ENCODE assay signal across 8 cellular contexts in genomic region chr3:183116051-183116614, GRCh38. TPM values are rescaled to one million over a fixed set of nuclear protein-coding genes. Genes with fewer than 3 reads are reported as not detected.
DNase-seq lines count a peak whose midpoint lies in the region; ATAC-seq and TF ChIP-seq lines count a peak whose summit lies in the region.

No MANE protein-coding gene starts in this region.

- H3T11ph ChIP-seq in H9 (ENCODE audit: low read length) = no peak overlapping the region

- H3K27me3 Mint-ChIP-seq in H9 (ENCODE audit: low read depth) = peaks cover 28% of the 10 kb centered on the region
- peaks cover 6 to 17% of the 10 kb centered on the region in 2 donors for H3K27me3 Mint-ChIP-seq in T-cell

- peaks cover 3% of the 10 kb centered on the region for H3K23me2 ChIP-seq in H9 (ENCODE audit: insufficient read length, low read depth, low read length, poor library complexity, severe bottlenecking)

- no peak overlapping the region for H2BK15ac ChIP-seq in H9 (ENCODE audit: low read depth, low read length)

- H3K9ac ChIP-seq in ES-I3 (ENCODE audit: low read depth, low read length) = peak overlapping the region; percentile 50; the same call in 1 of the 2 replicates
- no peak overlapping the region for H3K9ac ChIP-seq in H9 (ENCODE audit: extremely low read depth, insufficient read length, low read length)

- H3K36me3 Mint-ChIP-seq in H9 (ENCODE audit: insufficient read depth in 1 of 3, low read depth in 3 of 3) (peaks cover 0 to 9% (median 0%) of the 10 kb centered on the region in 3 experiments; a peak in 4 of 7 replicates), T-cell (no peaks in the 10 kb centered on the region)

- DNase-seq in H9 (peak; percentile 98), NB4 (ENCODE audit: low read depth) (peak; percentile 31), T-cell (peak in 33 of 34 experiments; percentile 3 to 70 (median 42)), astrocyte of the hippocampus (ENCODE audit: low read depth, low spot score) (peak; percentile 27), lung (ENCODE audit: low spot score) (peak; percentile 42), mesenteric fat pad (ENCODE audit: low spot score) (no peak)
- DNase-seq in stimulated activated CD8-positive, alpha-beta memory T cell treated with anti-CD3 and anti-CD28 coated beads, Interleukin-2, amount 100 ng/mL, for 1 hour (ENCODE audit: low read depth in 2 of 2) = peak; percentile 2 to 13

- POLR2A ChIA-PET in T-cell (lab: Charles Lee) = no interaction called here

- no peak overlapping the region for H4K8ac ChIP-seq in H9 (replicated peaks; ENCODE audit: insufficient read length, low read depth, low read length)

- H3K18ac ChIP-seq in H9 (ENCODE audit: insufficient read length, low read depth, low read length) = no peak overlapping the region

- CTCF ChIA-PET in T-cell (lab: Charles Lee) = interaction anchor here (0.5 to 0.8 kb wide), 2 partner anchors 69 to 326 kb away, joined by 4 to 5 read pairs; no protein-coding TSS in a partner anchor

- H2AFZ ChIP-seq in H9 (ENCODE audit: low read length) = no peak overlapping the region

- H3K23ac ChIP-seq in H9 (ENCODE audit: insufficient read length, low read depth, low read length) = no peak overlapping the region

- H2BK5ac ChIP-seq in H9 (ENCODE audit: insufficient read length, low read length) = no peak overlapping the region

- no peaks in the 10 kb centered on the region for H4K20me1 ChIP-seq in H9 (ENCODE audit: control insufficient read depth, insufficient read depth, insufficient read length)

- no peak overlapping the region for H2BK12ac ChIP-seq in H9 (ENCODE audit: insufficient read length, low read depth, low read length)

- H3K4me1 ChIP-seq in ES-I3 (ENCODE audit: insufficient read depth, low read length) = peaks cover 11% of the 10 kb centered on the region
- H3K4me1 ChIP-seq in H9 (ENCODE audit: insufficient read depth, low read length) = peaks cover 7% of the 10 kb centered on the region; the same call in 1 of the 2 replicates
- H3K4me1 ChIP-seq in lung (ENCODE audit: control insufficient read depth in 2 of 2, insufficient read depth in 2 of 2, low read length in 2 of 2) = peaks cover 0 to 4% of the 10 kb centered on the region in 2 donors

- H3K4ac ChIP-seq in H9 (ENCODE audit: low read depth, low read length) = no peak overlapping the region

- H4K91ac ChIP-seq in H9 (ENCODE audit: insufficient read length, low read depth, low read length) = no peak overlapping the region

- H2BK20ac ChIP-seq in H9 (ENCODE audit: low read depth, low read length, poor library complexity, severe bottlenecking) = no peak overlapping the region

- H3K27ac ChIP-seq in H9 (ENCODE audit: insufficient read length, low read depth, low read length) (no peak overlapping the region), lung (ENCODE audit: low read depth in 1 of 2, low read length in 1 of 2) (no peak overlapping the region)

- TF ChIP-seq POLR2A in NB4 (IDR thresholded peaks at IDR 0.05; ENCODE audit: extremely low read depth, insufficient read length) = no peak

- no peak overlapping the region for H3K56ac ChIP-seq in H9 (ENCODE audit: insufficient read length, low read depth, low read length)

- no peak overlapping the region for H2BK120ac ChIP-seq in H9 (ENCODE audit: low read depth, low read length, poor library complexity, severe bottlenecking)

- H3K79me2 ChIP-seq in H9 (ENCODE audit: insufficient read depth, low read length) = no peaks in the 10 kb centered on the region

- no peaks in the 10 kb centered on the region for H3K36me3 ChIP-seq in ES-I3 (ENCODE audit: insufficient read depth, low read length)
- H3K36me3 ChIP-seq in lung (ENCODE audit: control insufficient read depth in 2 of 2, insufficient read depth in 2 of 2, low read length in 2 of 2) = no peaks in the 10 kb centered on the region

- H4K5ac ChIP-seq in H9 (ENCODE audit: insufficient read length, low read depth, low read length) = no peak overlapping the region

- no peaks in the 10 kb centered on the region for H3K79me1 ChIP-seq in H9 (ENCODE audit: insufficient read depth, low read depth, low read length, poor library complexity, severe bottlenecking)

- H3K4me3 ChIP-seq in NB4 (ENCODE audit: low read depth, low read length) (peak overlapping the region; percentile 7), lung (no peak overlapping the region)

- no CpG with 5 or more reads among the region's 25 CpGs for WGBS in H9 (ENCODE audit: extremely low coverage, insufficient read length, low lambda C conversion rate)
- 1 to 4% methylated on average over 23 to 25 of the region's 25 CpGs for WGBS in lung, 2 donors

- peak; percentile 50 to 89 (median 80) for ATAC-seq in T-cell (replicated peaks in 1 of 4)
- peak; percentile 10 for ATAC-seq in lung (ENCODE audit: insufficient read depth, low FRiP score)

- H3K27ac Mint-ChIP-seq in H9 = no peak overlapping the region; a peak in 1 of 7 replicates
- no peak overlapping the region for H3K27ac Mint-ChIP-seq in T-cell

- TF ChIP-seq CTCF in H9 (conservative IDR thresholded peaks at IDR 0.05) = no peak
- TF ChIP-seq CTCF in NB4 (IDR thresholded peaks at IDR 0.05; ENCODE audit: low read depth, low read length) = no peak
- no peak for TF ChIP-seq CTCF in lung (IDR thresholded peaks at IDR 0.05; ENCODE audit: control extremely low read depth, extremely low read depth)

- peaks cover 20 to 38% of the 10 kb centered on the region in 2 experiments for H3K4me1 Mint-ChIP-seq in H9
- H3K4me1 Mint-ChIP-seq in T-cell = peaks cover 6 to 10% (median 10%) of the 10 kb centered on the region in 3 donors

- peaks cover 3% of the 10 kb centered on the region; the same call in 1 of the 2 replicates for H3K27me3 ChIP-seq in H9 (ENCODE audit: insufficient read depth, low read length)
- H3K27me3 ChIP-seq in lung (ENCODE audit: control insufficient read depth, insufficient read depth) = no peaks in the 10 kb centered on the region

- no peak overlapping the region for H2AK5ac ChIP-seq in H9 (ENCODE audit: insufficient read length, low read length)

- H3K9me3 Mint-ChIP-seq in H9 = peaks cover 2 to 8% of the 10 kb centered on the region in 2 experiments; a peak in 4 of 5 replicates
- peaks cover 0 to 8% (median 3%) of the 10 kb centered on the region in 3 donors for H3K9me3 Mint-ChIP-seq in T-cell

- H3K4me3 Mint-ChIP-seq in H9 (peak overlapping the region; percentile 72 to 83), T-cell (peak overlapping the region; percentile 56 to 74 (median 63))

- peak overlapping the region; percentile 19; the same call in 1 of the 2 replicates for H3K14ac ChIP-seq in H9 (ENCODE audit: insufficient read depth, low read length)

- H3K9me3 ChIP-seq in ES-I3 (ENCODE audit: control insufficient read depth, insufficient read depth, low read length) = no peaks in the 10 kb centered on the region; the same call in 1 of the 2 replicates
- no peaks in the 10 kb centered on the region for H3K9me3 ChIP-seq in H9 (ENCODE audit: control insufficient read depth, low read depth, low read length)
- H3K9me3 ChIP-seq in lung (ENCODE audit: control insufficient read depth in 2 of 2, insufficient read depth in 1 of 2, low read length in 1 of 2) = peaks cover 0 to 4% of the 10 kb centered on the region in 2 donors

- H3K4me2 ChIP-seq in H9 (ENCODE audit: insufficient read depth, insufficient read length, low read length) = peak overlapping the region; percentile 69

RNA-seq across cellular contexts. Expression of gene MCCC1, which starts 16.8 kb away (rescaled TPM):
- 18.3 and 21.1 TPM in 2 replicates for total RNA-seq in H9 (2021)
- 10 to 100 TPM; 18.1 to 33.1 (median 26.0) TPM for total RNA-seq in T-cell
- 10 to 100 TPM; 62.3 to 65.0 TPM for total RNA-seq in lung
- polyA plus RNA-seq in lung = 100 to 1,000 TPM in 1 of 2 donors, 10 to 100 TPM in 1; 21.7 to 126 TPM
- total RNA-seq in mesenteric fat pad = 55.2 TPM

RNA-seq across cellular contexts. Expression of gene LAMP3, which starts 46.4 kb away (rescaled TPM):
- total RNA-seq in H9 (2021) (0.15 TPM in 1 of 2 replicates, not detected in the other), T-cell (1 to 10 TPM in 4 of 5 donors, under 1 TPM in 1; 0.72 to 3.4 (median 2.4) TPM), lung (100 to 1,000 TPM; 220 to 243 TPM), mesenteric fat pad (not detected)
- 100 to 1,000 TPM; 162 to 257 TPM for polyA plus RNA-seq in lung

Comparison
In these comparisons a context has a peak if more than half of its experiments do, and no peak if none do; other contexts are left out.
1. RNA of gene LAMP3, which starts 46.4 kb away (total RNA-seq): 220 to 243 TPM in lung; 0.72 to 3.4 TPM in T-cell, 0.15 TPM in H9 and not detected in mesenteric fat pad (single experiment); every median in the first group is over 10 times any median in the second.